Comparison of ENCODE assay signal across 1 cellular context in genomic region chr19:18590273-18591272, GRCh38.
TF ChIP-seq lines count a peak whose summit lies in the region.

No MANE protein-coding gene starts in this region.

TF ChIP-seq in HepG2, 621 proteins besides CTCF, POLR2A, EP300 and RAD21 (continued from another document):
- TF ChIP-seq ZSCAN20 (CRISPR knock-in tag; IDR thresholded peaks at IDR 0.05; ENCODE audit: borderline replicate concordance) (no peak), SOX13 (IDR thresholded peaks at IDR 0.05) (no peak), SOX13 (CRISPR knock-in tag; conservative IDR thresholded peaks at IDR 0.05 in 1 of 2, IDR thresholded peaks at IDR 0.05 in 1 of 2) (0 out of 4 replicates have a peak, but pooled peaks of 1 of the 2 experiments have one; percentile 7), ZNF781 (CRISPR knock-in tag; IDR thresholded peaks at IDR 0.05; ENCODE audit: borderline replicate concordance, not compliant biosample characterization) (no peak), MIER2 (CRISPR knock-in tag; IDR thresholded peaks at IDR 0.05) (no peak), MTA3 (CRISPR knock-in tag; IDR thresholded peaks at IDR 0.05) (no peak), HNF1A (IDR thresholded peaks at IDR 0.05; ENCODE audit: low read depth) (no peak), HNF1A (CRISPR knock-in tag; IDR thresholded peaks at IDR 0.05; ENCODE audit: borderline replicate concordance) (peak; percentile 23; the same call in 1 of the 2 replicates), ZNF3 (CRISPR knock-in tag; IDR thresholded peaks at IDR 0.05) (0 out of 2 replicates have a peak, but pooled peaks have one; percentile 31), HNRNPL (IDR thresholded peaks at IDR 0.05; ENCODE audit: low read depth, low read length) (peak; percentile 78; the same call in 1 of the 2 replicates), ZNF460 (CRISPR knock-in tag; IDR thresholded peaks at IDR 0.05; ENCODE audit: borderline replicate concordance) (no peak), CREM (IDR thresholded peaks at IDR 0.05) (peak; percentile 13; the same call in 1 of the 2 replicates), CREM (CRISPR knock-in tag; IDR thresholded peaks at IDR 0.05) (no peak), ZFX (CRISPR knock-in tag; IDR thresholded peaks at IDR 0.05; ENCODE audit: low read depth) (peak; percentile 29; the same call in 1 of the 2 replicates)
